In the genomic region with DNA sequence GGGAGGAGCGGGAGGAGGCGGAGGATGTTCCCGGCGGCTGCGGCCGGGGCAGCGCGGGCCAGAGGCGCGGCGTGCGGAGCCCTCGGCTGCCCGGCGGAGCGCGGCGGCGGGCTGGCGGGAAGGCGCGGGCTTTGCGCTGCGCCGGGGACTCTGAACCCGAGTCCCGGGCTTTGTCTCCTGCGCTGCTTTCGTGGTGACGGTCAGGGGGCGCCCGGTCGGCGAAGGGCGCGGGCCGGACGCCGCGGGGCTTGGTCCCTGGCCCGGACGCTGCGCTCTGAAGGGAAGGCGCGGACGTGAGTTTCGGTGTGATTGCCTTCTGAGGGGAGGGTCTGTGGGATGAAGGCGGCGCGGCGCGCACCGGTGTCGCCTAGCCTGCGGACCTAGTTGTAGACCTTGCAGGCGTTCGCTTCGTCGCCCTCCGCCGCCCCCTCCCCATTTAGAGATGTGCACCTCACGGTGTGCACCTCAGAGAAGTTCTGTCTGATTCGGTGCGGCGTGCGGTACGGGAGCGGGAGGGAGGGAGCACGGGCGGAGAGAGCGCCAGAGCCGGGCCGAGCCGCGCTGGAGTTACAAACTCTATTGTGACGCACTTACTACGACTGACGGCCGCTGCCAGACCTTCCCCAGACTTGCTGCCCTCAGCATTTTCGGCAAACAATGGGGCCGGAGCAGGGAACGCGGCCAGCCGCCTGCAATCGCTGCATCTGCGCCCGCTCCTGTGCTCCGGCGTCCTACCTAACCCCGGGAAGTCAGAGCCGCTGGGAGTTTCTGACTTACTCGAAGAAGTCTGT, we compare ENCODE assay signal across 8 cellular contexts. TPM values are rescaled to one million over a fixed set of nuclear protein-coding genes. Genes with fewer than 3 reads are reported as not detected.
DNase-seq lines count a peak whose midpoint lies in the region; ATAC-seq, FAIRE-seq and TF ChIP-seq lines count a peak whose summit lies in the region.

No MANE protein-coding gene starts in this region.

- peak overlapping the region; percentile 92 for H3K9ac ChIP-seq in iPS-20b (ENCODE audit: low read depth, low read length)

- peak overlapping the region; percentile 14 for H3K27ac ChIP-seq in iPS-20b (ENCODE audit: low read length)

- peak; percentile 52 to 60 for DNase-seq in Kasumi-1 (lab: John Stamatoyannopoulos, UW)
- peak in 3 of 5 donors; percentile 11 to 29 (median 19) for DNase-seq in T-helper 1 cell
- peak; percentile 70 for DNase-seq in bronchial epithelial cell (ENCODE audit: low read depth)
- peak; percentile 80 for DNase-seq in retinal pigment epithelial cell (ENCODE audit: low read depth)
- DNase-seq in cortex of kidney (lab: John Stamatoyannopoulos, UW), result no peak

- no peak for FAIRE-seq in bronchial epithelial cell (lab: Jason Lieb, UNC)

- H3K4me1 ChIP-seq in iPS-20b (ENCODE audit: insufficient read depth, low read length), result peaks cover 8% of the 10 kb centered on the region; the same call in 1 of the 2 replicates

- H3K4me3 ChIP-seq in bronchial epithelial cell (ENCODE audit: low read depth, low read length), result peak overlapping the region; percentile 94
- H3K4me3 ChIP-seq in iPS-20b (ENCODE audit: low read length), result peak overlapping the region; percentile 94
- H3K4me3 ChIP-seq in retinal pigment epithelial cell (ENCODE audit: low read length), result peak overlapping the region; percentile 88

- ATAC-seq in GM18502 (IDR thresholded peaks at IDR 0.05; ENCODE audit: poor library complexity, unreplicated experiment) (peak; percentile 4), GM19463 (IDR thresholded peaks at IDR 0.05; ENCODE audit: unreplicated experiment) (no peak)

- TF ChIP-seq CTCF in bronchial epithelial cell (IDR thresholded peaks at IDR 0.05; ENCODE audit: insufficient read depth, low read length, severe bottlenecking) (no peak), retinal pigment epithelial cell (conservative IDR thresholded peaks at IDR 0.05; ENCODE audit: low read depth, low read length) (no peak)

- H3K36me3 ChIP-seq in bronchial epithelial cell (ENCODE audit: control insufficient read depth, insufficient read depth, low read length) (peaks cover 8% of the 10 kb centered on the region), iPS-20b (ENCODE audit: insufficient read depth, low read depth, low read length) (peaks cover 42% of the 10 kb centered on the region)

- no peaks in the 10 kb centered on the region for H3K9me3 ChIP-seq in iPS-20b (ENCODE audit: insufficient read depth, low read depth, low read length)

- H3K27me3 ChIP-seq in bronchial epithelial cell (ENCODE audit: control insufficient read depth, insufficient read depth, low read length) (peaks cover 1% of the 10 kb centered on the region), iPS-20b (ENCODE audit: insufficient read depth, low read length) (peaks cover 38% of the 10 kb centered on the region)

RNA-seq across cellular contexts. Expression of a gene that starts 2.1 kb away (rescaled TPM):
- total RNA-seq in bronchial epithelial cell, result 3.7 TPM in 2 replicates
